16 cellular contexts compared by ENCODE assay signal in genomic region chr2:96596596-96596995, GRCh38. TPM values are rescaled to one million over a fixed set of nuclear protein-coding genes. Genes with fewer than 3 reads are reported as not detected.
DNase-seq lines count a peak whose midpoint lies in the region; ATAC-seq, FAIRE-seq and TF ChIP-seq lines count a peak whose summit lies in the region.
"Had no signal": no experiment of that assay in that cellular context is flagged by ENCODE, and none has a peak within 500 bp of the region (broad histone marks: within the 10 kb centered on the region; RNA-seq: fewer than 3 reads in every experiment).

No MANE protein-coding gene starts in this region.

- TF ChIP-seq EP300 in HepG2 (IDR thresholded peaks at IDR 0.05; ENCODE audit: low read depth in 2 of 2, low read length in 2 of 2): no peak
- no peak for TF ChIP-seq EP300 in HepG2 (CRISPR knock-in tag; IDR thresholded peaks at IDR 0.05; ENCODE audit: borderline replicate concordance)

- no peak for TF ChIP-seq RAD21 in HepG2 (CRISPR knock-in tag; IDR thresholded peaks at IDR 0.05)

- H3K27ac ChIP-seq in HepG2 (ENCODE audit: extremely low read length, insufficient read depth, low read length) (no peak overlapping the region), right lobe of liver (no peak overlapping the region), layer of hippocampus (ENCODE audit: low read depth, low read length) (peak overlapping the region; percentile 49), temporal lobe (ENCODE audit: low read depth, low read length) (peak overlapping the region; percentile 45)
- no peak overlapping the region for H3K27ac ChIP-seq in CD8-positive, alpha-beta memory T cell (ENCODE audit: low read depth, low read length)
- H3K27ac ChIP-seq: 22Rv1, BLaER1 had no signal

- intact Hi-C loops in HepG2 (cut with micrococcal nuclease; ENCODE audit: unreplicated experiment) (no loop called here), right lobe of liver (cut with DNase I) (no loop called here), left colon (cut with DNase I, micrococcal nuclease) (no loop called here)

- no peak for DNase-seq in activated CD4-positive, alpha-beta T cell treated with anti-CD3 and anti-CD28 coated beads, Interleukin-2, amount 10 ng/mL, durations not matched to agents 7 days and 5 days
- DNase-seq in activated CD4-positive, alpha-beta T cell treated with anti-CD3 and anti-CD28 coated beads, Interleukin-2, amount 50 U/mL, for 48 hours: no peak
- no peak for DNase-seq in HepG2 (ENCODE audit: low spot score)
- no peak for DNase-seq in right lobe of liver
- no peak for DNase-seq in CD8-positive, alpha-beta memory T cell
- DNase-seq in left colon: no peak
- DNase-seq: GOT3, MV-4-11, NCI-H1436 treated with DMSO at 0.1 percent for 48 hours, NCI-H2081 treated with DMSO at 0.1 percent for 48 hours, NCI-H345 had no signal

- no peak for FAIRE-seq in HepG2 (lab: Jason Lieb, UNC)

- no peak overlapping the region for H2AFZ ChIP-seq in HepG2 (ENCODE audit: low read length)

- peaks cover 73% of the 10 kb centered on the region for H3K36me3 Mint-ChIP-seq in activated CD4-positive, alpha-beta T cell treated with anti-CD3 and anti-CD28 coated beads, Interleukin-2, amount 10 ng/mL, durations not matched to agents 7 days and 5 days (ENCODE audit: low read depth)
- peaks cover 11 to 91% (median 35%) of the 10 kb centered on the region in 3 donors for H3K36me3 Mint-ChIP-seq in CD8-positive, alpha-beta memory T cell

- H3K9me3 ChIP-seq in HepG2 (ENCODE audit: low read length) (no peaks in the 10 kb centered on the region), right lobe of liver (no peaks in the 10 kb centered on the region)
- no peaks in the 10 kb centered on the region for H3K9me3 ChIP-seq in CD8-positive, alpha-beta memory T cell (ENCODE audit: low read length)
- H3K9me3 ChIP-seq: BLaER1 had no signal

- POLR2A ChIA-PET in activated CD4-positive, alpha-beta T cell treated with anti-CD3 and anti-CD28 coated beads, Interleukin-2, amount 10 ng/mL, durations not matched to agents 7 days and 5 days (lab: Charles Lee): interaction anchor here (0.5 kb wide), 1 partner anchor 76 kb away, joined by 7 read pairs; no protein-coding TSS in a partner anchor
- POLR2A ChIA-PET in HepG2 (lab: Yijun Ruan, JAX): no interaction called here
- POLR2A ChIA-PET in CD8-positive, alpha-beta memory T cell (lab: Charles Lee): interaction anchor here (0.8 kb wide), 1 partner anchor 116 kb away, joined by 4 read pairs; no protein-coding TSS in a partner anchor

- TF ChIP-seq CTCF in HepG2 (CRISPR knock-in tag; IDR thresholded peaks at IDR 0.05): peak; percentile 22; the same call in 1 of the 2 replicates
- no peak for TF ChIP-seq CTCF in right lobe of liver (IDR thresholded peaks at IDR 0.05)

- BruUV-seq in HepG2 (replicated peaks; lab: Mats Ljungman, UMichigan): no TSS peak

- H3K27me3 ChIP-seq in HepG2 (ENCODE audit: control insufficient read depth in 1 of 2, insufficient read depth in 2 of 2, low read length in 2 of 2) (no peaks in the 10 kb centered on the region), right lobe of liver (no peaks in the 10 kb centered on the region), layer of hippocampus (ENCODE audit: control insufficient read depth, insufficient read depth, low read length) (no peaks in the 10 kb centered on the region)
- no peaks in the 10 kb centered on the region for H3K27me3 ChIP-seq in CD8-positive, alpha-beta memory T cell (ENCODE audit: insufficient read depth, low read length, poor library complexity, severe bottlenecking)
- H3K27me3 ChIP-seq: BLaER1 had no signal

- in situ Hi-C loops in HepG2 (cut with HindIII; ENCODE audit: extremely low pct_ligation_motif_present, low pct_unique_long_range_greater_than_20kb): no loop called here

- H3K9ac ChIP-seq in HepG2 (ENCODE audit: insufficient read depth, low read depth, low read length): no peak overlapping the region
- H3K9ac ChIP-seq: BLaER1 had no signal

- no peak overlapping the region for H3K4me2 ChIP-seq in HepG2 (ENCODE audit: low read depth, low read length)
- H3K4me2 ChIP-seq: BLaER1 had no signal

- H3K79me2 ChIP-seq in HepG2 (ENCODE audit: insufficient read depth, low read length): no peaks in the 10 kb centered on the region

- H3K4me1 ChIP-seq in HepG2 (ENCODE audit: insufficient read depth, low read length): peaks cover 24% of the 10 kb centered on the region
- peaks cover 0 to 10% (median 4%) of the 10 kb centered on the region in 4 donors for H3K4me1 ChIP-seq in right lobe of liver
- peaks cover 27% of the 10 kb centered on the region for H3K4me1 ChIP-seq in CD8-positive, alpha-beta memory T cell (ENCODE audit: insufficient read depth, low read length)

- H3K27me3 Mint-ChIP-seq in activated CD4-positive, alpha-beta T cell treated with anti-CD3 and anti-CD28 coated beads, Interleukin-2, amount 10 ng/mL, durations not matched to agents 7 days and 5 days: no peaks in the 10 kb centered on the region
- H3K27me3 Mint-ChIP-seq in CD8-positive, alpha-beta memory T cell: no peaks in the 10 kb centered on the region

- TF ChIP-seq POLR2A in HepG2 (IDR thresholded peaks at IDR 0.05; ENCODE audit: insufficient read depth in 1 of 2, low read depth in 2 of 2, low read length in 2 of 2) (no peak), right lobe of liver (IDR thresholded peaks at IDR 0.05) (no peak)

- peaks cover 60% of the 10 kb centered on the region for H3K4me1 Mint-ChIP-seq in activated CD4-positive, alpha-beta T cell treated with anti-CD3 and anti-CD28 coated beads, Interleukin-2, amount 10 ng/mL, durations not matched to agents 7 days and 5 days
- peaks cover 37 to 49% (median 46%) of the 10 kb centered on the region in 3 donors for H3K4me1 Mint-ChIP-seq in CD8-positive, alpha-beta memory T cell

- H3K4me3 ChIP-seq in HepG2 (replicated peaks in 1 of 3; ENCODE audit: insufficient read depth in 1 of 3, low read depth in 2 of 3, low read length in 3 of 3) (no peak overlapping the region), right lobe of liver (no peak overlapping the region)
- H3K4me3 ChIP-seq in CD8-positive, alpha-beta memory T cell (ENCODE audit: low read length): no peak overlapping the region
- H3K4me3 ChIP-seq: BLaER1 had no signal

- CTCF ChIA-PET in activated CD4-positive, alpha-beta T cell treated with anti-CD3 and anti-CD28 coated beads, Interleukin-2, amount 10 ng/mL, durations not matched to agents 7 days and 5 days (lab: Charles Lee): no interaction called here
- CTCF ChIA-PET in HepG2 (lab: Yijun Ruan, JAX; ENCODE audit: low intra/inter-chr PET ratio, low total read pairs): no interaction called here
- CTCF ChIA-PET in CD8-positive, alpha-beta memory T cell (lab: Charles Lee): no interaction called here

- peak overlapping the region; percentile 28 for H3K27ac Mint-ChIP-seq in activated CD4-positive, alpha-beta T cell treated with anti-CD3 and anti-CD28 coated beads, Interleukin-2, amount 10 ng/mL, durations not matched to agents 7 days and 5 days
- H3K27ac Mint-ChIP-seq in CD8-positive, alpha-beta memory T cell: peak overlapping the region in 4 of 8 donors; percentile 13 to 60 (median 38)

- peaks cover 32 to 89% of the 10 kb centered on the region in 2 experiments for H3K36me3 ChIP-seq in HepG2 (replicated peaks in 1 of 2; ENCODE audit: control insufficient read depth in 1 of 2, insufficient read depth in 2 of 2, low read length in 2 of 2)
- H3K36me3 ChIP-seq in right lobe of liver: peaks cover 0 to 82% (median 29%) of the 10 kb centered on the region in 4 donors
- peaks cover 28% of the 10 kb centered on the region for H3K36me3 ChIP-seq in CD8-positive, alpha-beta memory T cell (ENCODE audit: insufficient read depth, low read length)

- H4K20me1 ChIP-seq in HepG2 (ENCODE audit: insufficient read depth, low read length): no peaks in the 10 kb centered on the region
- H4K20me1 ChIP-seq: BLaER1 had no signal

- peak; percentile 72 for ATAC-seq in HepG2
- no peak for ATAC-seq in right lobe of liver
- ATAC-seq in left colon: no peak

- H3K9me3 Mint-ChIP-seq in activated CD4-positive, alpha-beta T cell treated with anti-CD3 and anti-CD28 coated beads, Interleukin-2, amount 10 ng/mL, durations not matched to agents 7 days and 5 days: no peaks in the 10 kb centered on the region
- no peaks in the 10 kb centered on the region for H3K9me3 Mint-ChIP-seq in CD8-positive, alpha-beta memory T cell

- H3K4me3 Mint-ChIP-seq in activated CD4-positive, alpha-beta T cell treated with anti-CD3 and anti-CD28 coated beads, Interleukin-2, amount 10 ng/mL, durations not matched to agents 7 days and 5 days: no peak overlapping the region
- H3K4me3 Mint-ChIP-seq in CD8-positive, alpha-beta memory T cell: no peak overlapping the region

RNA-seq across cellular contexts. Expression of gene KANSL3, which starts 41.5 kb away (rescaled TPM):
- total RNA-seq in activated CD4-positive, alpha-beta T cell treated with anti-CD3 and anti-CD28 coated beads, Interleukin-2, amount 10 ng/mL, durations not matched to agents 7 days and 5 days: 10 to 100 TPM; 47.2 to 52.4 TPM
- total RNA-seq in HepG2 (2016; rRNA removed; fragmentation: Illumina TruSeq; extraction: Trizol): 37.3 and 43.9 TPM in 2 replicates
- 7.8 and 8.3 TPM in 2 replicates for total RNA-seq in HepG2 (2016; cell fraction: cytosol; rRNA removed; fragmentation: Illumina TruSeq; extraction: Trizol; ENCODE audit: low read depth)
- 35.6 and 36.6 TPM in 2 replicates for total RNA-seq in HepG2 (2016; cell fraction: insoluble cytoplasmic fraction; rRNA removed; fragmentation: Illumina TruSeq; extraction: Trizol)
- total RNA-seq in HepG2 (2016; cell fraction: membrane; rRNA removed; fragmentation: Illumina TruSeq; extraction: Trizol): 26.4 and 26.5 TPM in 2 replicates
- total RNA-seq in HepG2 (2016; cell fraction: nucleus; rRNA removed; fragmentation: Illumina TruSeq; extraction: Trizol): 40.0 and 44.1 TPM in 2 replicates
- 20.8 and 28.2 TPM in 2 replicates for polyA plus RNA-seq in HepG2 (2011; rRNA removed)
- polyA plus RNA-seq in HepG2 (2011; cell fraction: cytosol; rRNA removed): 17.0 and 17.8 TPM in 2 replicates
- polyA plus RNA-seq in HepG2 (2011; cell fraction: nucleus; rRNA removed): 63.0 and 65.8 TPM in 2 replicates
- 28.9 and 35.1 TPM in 2 replicates for polyA plus RNA-seq in HepG2 (2012)
- 3.4 TPM in 2 replicates for polyA plus RNA-seq in HepG2 (2016; cell fraction: cytosol; fragmentation: Illumina TruSeq; extraction: Trizol; ENCODE audit: low read depth)
- polyA plus RNA-seq in HepG2 (2016; cell fraction: insoluble cytoplasmic fraction; fragmentation: Illumina TruSeq; extraction: Trizol; ENCODE audit: low read depth): 26.9 and 34.3 TPM in 2 replicates
- polyA plus RNA-seq in HepG2 (2016; cell fraction: membrane; fragmentation: Illumina TruSeq; extraction: Trizol; ENCODE audit: low read depth): 12.0 and 12.5 TPM in 2 replicates
- 50.8 and 58.3 TPM in 2 replicates for polyA plus RNA-seq in HepG2 (2016; cell fraction: nucleus; fragmentation: Illumina TruSeq; extraction: Trizol; ENCODE audit: insufficient read depth, low read depth)
- 85.2 and 180 TPM in 2 replicates for polyA minus RNA-seq in HepG2 (2011; rRNA and poly(A)+ RNA removed; ENCODE audit: low replicate concordance)
- polyA minus RNA-seq in HepG2 (2011; cell fraction: cytosol; rRNA and poly(A)+ RNA removed): 19.0 and 20.2 TPM in 2 replicates
- 73.1 and 81.1 TPM in 2 replicates for polyA minus RNA-seq in HepG2 (2011; cell fraction: nucleus; rRNA and poly(A)+ RNA removed)
- total RNA-seq in right lobe of liver: 10 to 100 TPM; 17.3 to 29.3 (median 21.6) TPM
- total RNA-seq in temporal lobe: 26.3 TPM
- 10 to 100 TPM; 42.2 to 46.6 TPM for total RNA-seq in CD8-positive, alpha-beta memory T cell
- 18.3 TPM for polyA plus RNA-seq in CD8-positive, alpha-beta memory T cell
- total RNA-seq in left colon: 10 to 100 TPM; 39.3 to 40.7 TPM

RNA-seq across cellular contexts. Expression of gene FER1L5, which starts 46.0 kb away (rescaled TPM):
- not detected for total RNA-seq in activated CD4-positive, alpha-beta T cell treated with anti-CD3 and anti-CD28 coated beads, Interleukin-2, amount 10 ng/mL, durations not matched to agents 7 days and 5 days
- 0.02 TPM in 1 of 2 replicates, not detected in the other for total RNA-seq in HepG2 (2016; rRNA removed; fragmentation: Illumina TruSeq; extraction: Trizol)
- not detected in 2 replicates for total RNA-seq in HepG2 (2016; cell fraction: cytosol; rRNA removed; fragmentation: Illumina TruSeq; extraction: Trizol; ENCODE audit: low read depth)
- total RNA-seq in HepG2 (2016; cell fraction: insoluble cytoplasmic fraction; rRNA removed; fragmentation: Illumina TruSeq; extraction: Trizol): 0.02 TPM in 1 of 2 replicates, not detected in the other
- total RNA-seq in HepG2 (2016; cell fraction: membrane; rRNA removed; fragmentation: Illumina TruSeq; extraction: Trizol): 0.03 TPM in 1 of 2 replicates, not detected in the other
- total RNA-seq in HepG2 (2016; cell fraction: nucleus; rRNA removed; fragmentation: Illumina TruSeq; extraction: Trizol): 0.12 and 0.16 TPM in 2 replicates
- polyA plus RNA-seq in HepG2 (2011; rRNA removed): 0.08 and 0.22 TPM in 2 replicates
- polyA plus RNA-seq in HepG2 (2011; cell fraction: cytosol; rRNA removed): 0.01 and 0.03 TPM in 2 replicates
- 1.2 and 1.4 TPM in 2 replicates for polyA plus RNA-seq in HepG2 (2011; cell fraction: nucleus; rRNA removed)
- polyA plus RNA-seq in HepG2 (2012): 0.09 and 0.15 TPM in 2 replicates
- polyA plus RNA-seq in HepG2 (2016; cell fraction: cytosol; fragmentation: Illumina TruSeq; extraction: Trizol; ENCODE audit: low read depth): not detected in 2 replicates
- not detected in 2 replicates for polyA plus RNA-seq in HepG2 (2016; cell fraction: insoluble cytoplasmic fraction; fragmentation: Illumina TruSeq; extraction: Trizol; ENCODE audit: low read depth)
- polyA plus RNA-seq in HepG2 (2016; cell fraction: membrane; fragmentation: Illumina TruSeq; extraction: Trizol; ENCODE audit: low read depth): not detected in 2 replicates
- 0.12 and 0.25 TPM in 2 replicates for polyA plus RNA-seq in HepG2 (2016; cell fraction: nucleus; fragmentation: Illumina TruSeq; extraction: Trizol; ENCODE audit: insufficient read depth, low read depth)
- 0.07 and 0.16 TPM in 2 replicates for polyA minus RNA-seq in HepG2 (2011; rRNA and poly(A)+ RNA removed; ENCODE audit: low replicate concordance)
- polyA minus RNA-seq in HepG2 (2011; cell fraction: cytosol; rRNA and poly(A)+ RNA removed): not detected in 2 replicates
- 0.25 and 0.26 TPM in 2 replicates for polyA minus RNA-seq in HepG2 (2011; cell fraction: nucleus; rRNA and poly(A)+ RNA removed)
- total RNA-seq in right lobe of liver: not detected
- total RNA-seq in temporal lobe: 0.25 TPM
- not detected for total RNA-seq in CD8-positive, alpha-beta memory T cell
- polyA plus RNA-seq in CD8-positive, alpha-beta memory T cell: not detected
- total RNA-seq in left colon: under 1 TPM in 1 of 2 donors, not detected in 1; 0.08 TPM
- total RNA-seq: HT1080 had no signal

Comparison
In these comparisons a context has a peak if more than half of its experiments do, and no peak if none do; other contexts are left out.
1. H3K27ac ChIP-seq: peak in layer of hippocampus (single experiment) and temporal lobe (single experiment); none in HepG2 (single experiment), right lobe of liver (0 of 3) and CD8-positive, alpha-beta memory T cell (single experiment).